ENCODE assay signal across 1 cellular context in the genomic region with DNA sequence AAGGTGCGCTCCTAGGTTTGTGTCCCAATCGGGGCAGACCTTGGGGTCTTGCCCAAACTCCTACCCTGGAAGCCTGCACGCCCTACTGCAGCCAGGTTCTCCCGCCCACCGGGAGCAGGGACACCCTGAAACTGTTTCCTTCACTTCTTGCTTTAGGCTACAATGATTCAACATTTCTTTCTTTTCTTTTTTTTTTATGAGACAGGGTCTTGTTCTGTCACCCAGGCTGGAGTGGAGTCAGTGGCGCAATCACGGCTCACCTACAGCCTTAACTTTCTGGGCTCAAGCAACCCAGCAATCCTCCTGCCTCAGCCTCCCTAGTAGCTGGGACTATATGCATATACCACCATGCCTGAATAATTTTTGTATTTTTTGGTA.
TF ChIP-seq lines count a peak whose summit lies in the region.

No MANE protein-coding gene starts in this region.

TF ChIP-seq in GM12878, 131 proteins besides CTCF, POLR2A, EP300 and RAD21 (continued from another document):
- TF ChIP-seq, protein P1, sequence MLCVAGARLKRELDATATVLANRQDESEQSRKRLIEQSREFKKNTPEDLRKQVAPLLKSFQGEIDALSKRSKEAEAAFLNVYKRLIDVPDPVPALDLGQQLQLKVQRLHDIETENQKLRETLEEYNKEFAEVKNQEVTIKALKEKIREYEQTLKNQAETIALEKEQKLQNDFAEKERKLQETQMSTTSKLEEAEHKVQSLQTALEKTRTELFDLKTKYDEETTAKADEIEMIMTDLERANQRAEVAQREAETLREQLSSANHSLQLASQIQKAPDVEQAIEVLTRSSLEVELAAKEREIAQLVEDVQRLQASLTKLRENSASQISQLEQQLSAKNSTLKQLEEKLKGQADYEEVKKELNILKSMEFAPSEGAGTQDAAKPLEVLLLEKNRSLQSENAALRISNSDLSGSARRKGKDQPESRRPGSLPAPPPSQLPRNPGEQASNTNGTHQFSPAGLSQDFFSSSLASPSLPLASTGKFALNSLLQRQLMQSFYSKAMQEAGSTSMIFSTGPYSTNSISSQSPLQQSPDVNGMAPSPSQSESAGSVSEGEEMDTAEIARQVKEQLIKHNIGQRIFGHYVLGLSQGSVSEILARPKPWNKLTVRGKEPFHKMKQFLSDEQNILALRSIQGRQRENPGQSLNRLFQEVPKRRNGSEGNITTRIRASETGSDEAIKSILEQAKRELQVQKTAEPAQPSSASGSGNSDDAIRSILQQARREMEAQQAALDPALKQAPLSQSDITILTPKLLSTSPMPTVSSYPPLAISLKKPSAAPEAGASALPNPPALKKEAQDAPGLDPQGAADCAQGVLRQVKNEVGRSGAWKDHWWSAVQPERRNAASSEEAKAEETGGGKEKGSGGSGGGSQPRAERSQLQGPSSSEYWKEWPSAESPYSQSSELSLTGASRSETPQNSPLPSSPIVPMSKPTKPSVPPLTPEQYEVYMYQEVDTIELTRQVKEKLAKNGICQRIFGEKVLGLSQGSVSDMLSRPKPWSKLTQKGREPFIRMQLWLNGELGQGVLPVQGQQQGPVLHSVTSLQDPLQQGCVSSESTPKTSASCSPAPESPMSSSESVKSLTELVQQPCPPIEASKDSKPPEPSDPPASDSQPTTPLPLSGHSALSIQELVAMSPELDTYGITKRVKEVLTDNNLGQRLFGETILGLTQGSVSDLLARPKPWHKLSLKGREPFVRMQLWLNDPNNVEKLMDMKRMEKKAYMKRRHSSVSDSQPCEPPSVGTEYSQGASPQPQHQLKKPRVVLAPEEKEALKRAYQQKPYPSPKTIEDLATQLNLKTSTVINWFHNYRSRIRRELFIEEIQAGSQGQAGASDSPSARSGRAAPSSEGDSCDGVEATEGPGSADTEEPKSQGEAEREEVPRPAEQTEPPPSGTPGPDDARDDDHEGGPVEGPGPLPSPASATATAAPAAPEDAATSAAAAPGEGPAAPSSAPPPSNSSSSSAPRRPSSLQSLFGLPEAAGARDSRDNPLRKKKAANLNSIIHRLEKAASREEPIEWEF (IDR thresholded peaks at IDR 0.05; ENCODE audit: insufficient replicate concordance, low read depth, low read length) = peak; percentile 2
- TF ChIP-seq HDAC6 (IDR thresholded peaks at IDR 0.05; ENCODE audit: unreplicated experiment) = peak; percentile 31
- TF ChIP-seq CHD4 (IDR thresholded peaks at IDR 0.05) = no peak
